In genomic region chr1:19798486-19799232, GRCh38 we compare ENCODE assay signal across 7 cellular contexts. TPM values are rescaled to one million over a fixed set of nuclear protein-coding genes. Genes with fewer than 3 reads are reported as not detected.
DNase-seq lines count a peak whose midpoint lies in the region; ATAC-seq, FAIRE-seq and TF ChIP-seq lines count a peak whose summit lies in the region.

No MANE protein-coding gene starts in this region.

- no peak for TF ChIP-seq POLR2A in IMR-90 (IDR thresholded peaks at IDR 0.05; ENCODE audit: low read depth, low read length)

- no peak for FAIRE-seq in kidney (lab: Jason Lieb, UNC)

- H2BK5ac ChIP-seq in IMR-90 (ENCODE audit: low read depth, low read length, poor library complexity, severe bottlenecking) = no peak overlapping the region

- peak overlapping the region; percentile 85 to 99 for H4K8ac ChIP-seq in IMR-90 (ENCODE audit: low read depth in 2 of 2, low read length in 2 of 2)

- in situ Hi-C loops in IMR-90 (cut with MboI; ENCODE audit: low sequenced_read_pairs) = no loop called here

- H2AFZ ChIP-seq in IMR-90 (replicated peaks; ENCODE audit: low read length, poor library complexity) = peak overlapping the region; percentile 93

- peak overlapping the region; percentile 17 for H3K14ac ChIP-seq in IMR-90 (replicated peaks; ENCODE audit: low read depth, low read length)

- no peaks in the 10 kb centered on the region for H3K9me3 Mint-ChIP-seq in activated naive CD8-positive, alpha-beta T cell (ENCODE audit: low read depth)
- no peaks in the 10 kb centered on the region for H3K9me3 Mint-ChIP-seq in stimulated activated naive CD8-positive, alpha-beta T cell treated with anti-CD3 and anti-CD28 coated beads, Interleukin-15, amount 100 ng/mL, for 72 hours

- H3K4me3 Mint-ChIP-seq in activated naive CD8-positive, alpha-beta T cell = peak overlapping the region; percentile 87
- peak overlapping the region; percentile 87 to 96 for H3K4me3 Mint-ChIP-seq in stimulated activated naive CD8-positive, alpha-beta T cell treated with anti-CD3 and anti-CD28 coated beads, Interleukin-15, amount 100 ng/mL, for 72 hours

- H4K5ac ChIP-seq in IMR-90 (ENCODE audit: low read depth, low read length) = peak overlapping the region; percentile 57

- no TSS peak for BruUV-seq in IMR-90 (replicated peaks; lab: Mats Ljungman, UMichigan)

- H3K36me3 ChIP-seq in IMR-90 (ENCODE audit: control insufficient read depth, insufficient read depth, low read length) (0 out of 2 replicates have a peak, but pooled peaks cover 2% of the 10 kb centered on the region), kidney (ENCODE audit: control insufficient read depth in 1 of 2, insufficient read depth in 2 of 2, low read length in 2 of 2) (no peaks in the 10 kb centered on the region)

- peaks cover 9% of the 10 kb centered on the region for H3K4me1 ChIP-seq in IMR-90 (ENCODE audit: control insufficient read depth, insufficient read depth, low read length)
- peaks cover 0 to 8% of the 10 kb centered on the region in 2 donors for H3K4me1 ChIP-seq in kidney (ENCODE audit: control insufficient read depth in 1 of 2, insufficient read depth in 1 of 2, low read depth in 1 of 2, low read length in 2 of 2)

- peak overlapping the region; percentile 64; the same call in 1 of the 2 replicates for H3K4me2 ChIP-seq in IMR-90 (ENCODE audit: low read depth, low read length)

- H2AK5ac ChIP-seq in IMR-90 (ENCODE audit: low read depth, low read length) = peak overlapping the region; percentile 77; the same call in 1 of the 2 replicates

- H3K27me3 Mint-ChIP-seq in activated naive CD8-positive, alpha-beta T cell = no peaks in the 10 kb centered on the region
- H3K27me3 Mint-ChIP-seq in stimulated activated naive CD8-positive, alpha-beta T cell treated with anti-CD3 and anti-CD28 coated beads, Interleukin-15, amount 100 ng/mL, for 72 hours = no peaks in the 10 kb centered on the region

- peaks cover 28% of the 10 kb centered on the region for H3K4me1 Mint-ChIP-seq in activated naive CD8-positive, alpha-beta T cell (ENCODE audit: low read depth)
- peaks cover 44% of the 10 kb centered on the region for H3K4me1 Mint-ChIP-seq in stimulated activated naive CD8-positive, alpha-beta T cell treated with anti-CD3 and anti-CD28 coated beads, Interleukin-15, amount 100 ng/mL, for 72 hours

- H3K79me1 ChIP-seq in IMR-90 (ENCODE audit: low read depth in 1 of 2, low read length in 2 of 2) = peaks cover 16 to 21% of the 10 kb centered on the region in 2 experiments; a peak in 3 of 4 replicates

- H3K36me3 Mint-ChIP-seq in activated naive CD8-positive, alpha-beta T cell = peaks cover 4% of the 10 kb centered on the region

- intact Hi-C loops in IMR-90 (cut with micrococcal nuclease) (no loop called here), kidney (cut with DNase I) (no loop called here)

- H3K27ac ChIP-seq in IMR-90 (ENCODE audit: insufficient read depth, low read length) (peak overlapping the region; percentile 46; the same call in 1 of the 2 replicates), kidney (ENCODE audit: low read depth in 2 of 2, low read length in 2 of 2) (peak overlapping the region; percentile 87 to 91)

- no peak overlapping the region; the same call in 1 of the 2 replicates for H3K56ac ChIP-seq in IMR-90 (ENCODE audit: extremely low read depth, insufficient read depth, low read length)

- dilution Hi-C loops in IMR-90 (cut with HindIII; ENCODE audit: low sequenced_read_pairs, unreplicated experiment) = no loop called here

- ATAC-seq in IMR-90 (ENCODE audit: low read depth) = no peak
- ATAC-seq in stimulated activated naive CD8-positive, alpha-beta T cell treated with anti-CD3 and anti-CD28 coated beads, Interleukin-15, amount 100 ng/mL, for 72 hours = no peak
- ATAC-seq in GM18519 (IDR thresholded peaks at IDR 0.05; ENCODE audit: low FRiP score, unreplicated experiment) = no peak

- peak overlapping the region; percentile 48 for H2AK9ac ChIP-seq in IMR-90 (replicated peaks; ENCODE audit: low read depth, low read length, poor library complexity)

- no peaks in the 10 kb centered on the region for H4K20me1 ChIP-seq in IMR-90 (ENCODE audit: insufficient read depth, low read length)

- peak overlapping the region; percentile 70 for H3K4ac ChIP-seq in IMR-90 (ENCODE audit: low read depth, low read length)

- H3K23ac ChIP-seq in IMR-90 (ENCODE audit: low read depth, low read length) = peak overlapping the region; percentile 69

- no peaks in the 10 kb centered on the region for H3K9me3 ChIP-seq in IMR-90 (ENCODE audit: control insufficient read depth, insufficient read depth, low read length)
- no peaks in the 10 kb centered on the region for H3K9me3 ChIP-seq in kidney (ENCODE audit: control insufficient read depth in 1 of 2, low read length in 2 of 2)

- peak overlapping the region; percentile 94 for H3K27ac Mint-ChIP-seq in activated naive CD8-positive, alpha-beta T cell
- H3K27ac Mint-ChIP-seq in stimulated activated naive CD8-positive, alpha-beta T cell treated with anti-CD3 and anti-CD28 coated beads, Interleukin-15, amount 100 ng/mL, for 72 hours = peak overlapping the region; percentile 98

- H2BK120ac ChIP-seq in IMR-90 (ENCODE audit: low read depth, low read length) = 0 out of 2 replicates have a peak overlapping the region, but pooled peaks have one; percentile 28

- H2BK15ac ChIP-seq in IMR-90 (ENCODE audit: low read depth, low read length) = peak overlapping the region; percentile 87; the same call in 1 of the 3 replicates

- H3K4me3 ChIP-seq in IMR-90 (ENCODE audit: insufficient read depth, low read depth, low read length) = peak overlapping the region; percentile 60
- H3K4me3 ChIP-seq in kidney (ENCODE audit: low read length in 2 of 2) = peak overlapping the region; percentile 46 to 68

- no peaks in the 10 kb centered on the region for H3K27me3 ChIP-seq in IMR-90 (ENCODE audit: control insufficient read depth, insufficient read depth, low read length)

- H3K9me1 ChIP-seq in IMR-90 (ENCODE audit: insufficient read depth, low read length) = peaks cover 20% of the 10 kb centered on the region; the same call in 1 of the 2 replicates

- CTCF ChIA-PET in IMR-90 (lab: Yijun Ruan, JAX) = no interaction called here

- H2BK20ac ChIP-seq in IMR-90 (ENCODE audit: low read depth, low read length) = 0 out of 2 replicates have a peak overlapping the region, but pooled peaks have one; percentile 9

- peak overlapping the region; percentile 19; the same call in 1 of the 2 replicates for H3K18ac ChIP-seq in IMR-90 (ENCODE audit: low read depth, low read length)

- TF ChIP-seq CTCF in IMR-90 (conservative IDR thresholded peaks at IDR 0.05; ENCODE audit: low read depth, low read length) (no peak), kidney (IDR thresholded peaks at IDR 0.05; ENCODE audit: borderline replicate concordance, extremely low read depth, insufficient read depth) (no peak)

- DNase-seq in IMR-90 (no peak), kidney (no peak), NCI-H748 (lab: John Stamatoyannopoulos, UW; ENCODE audit: unreplicated experiment) (no peak), CD1c-positive myeloid dendritic cell (ENCODE audit: extremely low spot score) (no peak)
- DNase-seq in stimulated activated naive CD8-positive, alpha-beta T cell treated with anti-CD3 and anti-CD28 coated beads, Interleukin-15, amount 100 ng/mL, for 72 hours = peak in 1 of 2 donors; percentile 6

- H3K9ac ChIP-seq in IMR-90 (ENCODE audit: low read depth, low read length) = peak overlapping the region; percentile 38
- peak overlapping the region; percentile 37 to 88 for H3K9ac ChIP-seq in kidney (ENCODE audit: low read length in 2 of 2)

- TF ChIP-seq RAD21 in IMR-90 (IDR thresholded peaks at IDR 0.05; ENCODE audit: low read length) = no peak

- H4K91ac ChIP-seq in IMR-90 (ENCODE audit: insufficient read depth, low read depth, low read length) = peak overlapping the region; percentile 26

- 87% methylated on average over 2 of the region's 6 CpGs; no CpG with 5 or more reads in 1 of the 2 experiments for WGBS in IMR-90 (ENCODE audit: extremely low coverage in 2 of 2, insufficient read length in 1 of 2), 2 experiments

- POLR2A ChIA-PET in IMR-90 (lab: Charles Lee; ENCODE audit: unreplicated experiment) = no interaction called here

TF ChIP-seq in IMR-90, 13 proteins besides CTCF, POLR2A, EP300 and RAD21 (continues in another document):
- TF ChIP-seq MXI1 (IDR thresholded peaks at IDR 0.05; ENCODE audit: borderline replicate concordance, low read depth, low read length) (no peak), ELK1 (IDR thresholded peaks at IDR 0.05; ENCODE audit: borderline replicate concordance, low read depth, low read length) (no peak), NFE2L2 (IDR thresholded peaks at IDR 0.05; ENCODE audit: low read depth, low read length) (no peak), SMC3 (IDR thresholded peaks at IDR 0.05; ENCODE audit: low read depth, low read length) (no peak), USF2 (IDR thresholded peaks at IDR 0.05; ENCODE audit: low read depth, low read length) (no peak), CHD1 (IDR thresholded peaks at IDR 0.05; ENCODE audit: low read depth, low read length) (no peak), RFX5 (IDR thresholded peaks at IDR 0.05; ENCODE audit: low read depth, low read length) (no peak)

RNA-seq across cellular contexts. Expression of gene TMCO4, which starts 1.1 kb away (rescaled TPM):
- total RNA-seq in IMR-90 (2012; rRNA removed) (6.9 and 7.3 TPM in 2 replicates), kidney (36.5 TPM)
- polyA plus RNA-seq in IMR-90 (2012; rRNA removed) (8.4 and 8.6 TPM in 2 replicates), kidney (ENCODE audit: insufficient read depth, low read depth, low replicate concordance) (35.0 TPM)
- polyA plus RNA-seq in IMR-90 (2012; cell fraction: cytosol; rRNA removed) = 7.3 and 8.9 TPM in 2 replicates
- polyA plus RNA-seq in IMR-90 (2012; cell fraction: nucleus; rRNA removed; ENCODE audit: low replicate concordance) = 11.4 and 14.8 TPM in 2 replicates

RNA-seq across cellular contexts. Expression of gene RNF186, which starts 16.4 kb away (rescaled TPM):
- total RNA-seq in IMR-90 (2012; rRNA removed) = not detected in 2 replicates
- polyA plus RNA-seq in IMR-90 (2012; rRNA removed) = not detected in 2 replicates
- not detected in 2 replicates for polyA plus RNA-seq in IMR-90 (2012; cell fraction: cytosol; rRNA removed)
- not detected in 2 replicates for polyA plus RNA-seq in IMR-90 (2012; cell fraction: nucleus; rRNA removed; ENCODE audit: low replicate concordance)
- 2.7 TPM for total RNA-seq in kidney
- 111 TPM for polyA plus RNA-seq in kidney (ENCODE audit: insufficient read depth, low read depth, low replicate concordance)
